27 cellular contexts compared by ENCODE assay signal in the genomic region with DNA sequence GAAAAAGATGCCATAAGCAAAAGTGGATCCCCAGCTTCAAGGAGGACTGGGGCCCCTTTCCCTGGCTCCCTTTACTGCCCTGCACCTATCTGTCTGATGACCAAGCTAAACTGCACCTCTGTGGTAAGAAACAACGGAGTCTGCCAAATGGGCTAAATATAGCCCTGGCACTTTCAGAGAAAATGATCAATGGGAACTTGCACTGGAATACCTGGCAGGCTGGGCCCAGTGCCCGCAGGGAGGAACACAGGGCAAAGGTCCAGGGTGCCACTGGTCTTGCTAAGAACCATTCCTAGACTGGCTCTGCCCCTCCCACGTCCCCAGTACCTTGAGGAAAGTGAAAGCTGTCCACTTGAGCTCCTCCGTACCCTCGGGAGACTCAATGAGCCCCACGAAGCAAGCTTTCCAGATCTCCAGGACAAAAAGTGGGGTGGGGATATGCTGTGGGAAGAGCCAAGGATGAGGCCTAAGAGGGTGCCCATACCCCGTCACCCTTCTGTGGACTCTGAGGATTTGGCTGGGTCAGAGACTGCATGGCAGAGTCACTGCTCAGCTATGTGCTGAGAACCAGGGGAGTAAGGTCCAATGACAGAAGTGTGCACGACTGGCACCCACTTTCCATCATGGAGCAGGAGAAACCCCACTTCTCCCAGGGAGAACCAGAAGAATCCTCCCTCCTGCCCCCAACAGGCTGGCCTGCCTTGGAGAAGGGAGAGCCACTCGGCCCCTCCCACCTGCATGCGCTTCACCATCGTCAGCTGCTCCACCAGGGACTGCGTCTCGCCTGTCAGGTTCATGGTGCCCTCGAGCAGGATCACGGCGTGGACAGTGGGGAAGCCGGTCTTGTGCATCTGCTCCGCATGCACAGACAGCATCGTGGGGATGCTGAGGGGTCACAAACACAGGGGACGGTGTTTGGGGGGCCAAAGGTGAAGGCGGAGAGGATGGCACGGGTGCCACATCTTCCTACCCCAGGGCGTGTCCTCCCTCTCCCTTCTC. TPM values are rescaled to one million over a fixed set of nuclear protein-coding genes. Genes with fewer than 3 reads are reported as not detected.
DNase-seq lines count a peak whose midpoint lies in the region; ATAC-seq, FAIRE-seq and TF ChIP-seq lines count a peak whose summit lies in the region.
"Had no signal": no experiment of that assay in that cellular context is flagged by ENCODE, and none has a peak within 500 bp of the region (broad histone marks: within the 10 kb centered on the region; RNA-seq: fewer than 3 reads in every experiment).

No MANE protein-coding gene starts in this region.

- H3K4me3 ChIP-seq in colonic mucosa (no peak overlapping the region), kidney (ENCODE audit: low read length in 2 of 2) (peak overlapping the region; percentile 26 to 54), rectal smooth muscle tissue (ENCODE audit: low read length) (no peak overlapping the region), OCI-LY7 (ENCODE audit: low read depth, low read length, poor library complexity, severe bottlenecking) (no peak overlapping the region)
- H3K4me3 ChIP-seq: A549 had no signal

- POLR2A ChIA-PET in OCI-LY7 (lab: Charles Lee) = no interaction called here

- H3K79me2 ChIP-seq in OCI-LY7 (ENCODE audit: insufficient read depth, low read depth, low read length) = no peaks in the 10 kb centered on the region

- DNase-seq in colonic mucosa = peak; percentile 89
- DNase-seq in kidney = no peak
- DNase-seq in OCI-LY7 (ENCODE audit: low spot score) = no peak
- no peak for DNase-seq in NCI-H524 (lab: John Stamatoyannopoulos, UW)
- no peak for DNase-seq in hypothalamus (lab: John Stamatoyannopoulos, UW)
- DNase-seq: activated CD4-positive, alpha-beta T cell treated with anti-CD3 and anti-CD28 coated beads for 36 hours; effector CD4-positive, alpha-beta T cell; islet precursor cell; MM.1S; NCI-H1694 treated with DMSO at 0.1 percent for 48 hours; NCI-H345; NK-92 treated with Interleukin-12 subunit alpha and Interleukin-12 subunit beta, amount 100 ng/mL, for 24 hours; occipital lobe; RPMI8226; stimulated activated CD4-positive, alpha-beta T cell treated with anti-CD3 and anti-CD28 coated beads, Interleukin-2, amount 100 ng/mL, for 48 hours; SW 1271 had no signal

- no TSS peak for BruUV-seq in OCI-LY7 (replicated peaks; lab: Mats Ljungman, UMichigan)

- CTCF ChIA-PET in OCI-LY7 (lab: Charles Lee; ENCODE audit: unreplicated experiment) = interaction anchor here (0.5 kb wide), 1 partner anchor 42 kb away, joined by 6 read pairs; no protein-coding TSS in a partner anchor

- intact Hi-C loops in colonic mucosa (cut with DNase I) = no loop called here
- intact Hi-C loops in kidney (cut with DNase I) = no loop called here
- intact Hi-C loops in OCI-LY7 (cut with micrococcal nuclease; ENCODE audit: unreplicated experiment) = no loop called here

- H3K9me3 ChIP-seq in colonic mucosa (no peaks in the 10 kb centered on the region), kidney (ENCODE audit: control insufficient read depth in 1 of 2, low read length in 2 of 2) (no peaks in the 10 kb centered on the region), OCI-LY7 (ENCODE audit: low read length) (no peaks in the 10 kb centered on the region)
- H3K9me3 ChIP-seq: A549 had no signal

- H3K4me1 ChIP-seq in colonic mucosa = peaks cover 6% of the 10 kb centered on the region
- peaks cover 0 to 11% of the 10 kb centered on the region in 2 donors for H3K4me1 ChIP-seq in kidney (ENCODE audit: control insufficient read depth in 1 of 2, insufficient read depth in 1 of 2, low read depth in 1 of 2, low read length in 2 of 2)
- H3K4me1 ChIP-seq in rectal smooth muscle tissue (ENCODE audit: control insufficient read depth, insufficient read depth, low read length) = peaks cover 13% of the 10 kb centered on the region
- H3K4me1 ChIP-seq in OCI-LY7 (ENCODE audit: insufficient read depth, low read length, poor library complexity, severe bottlenecking) = no peaks in the 10 kb centered on the region
- H3K4me1 ChIP-seq: A549 had no signal

- FAIRE-seq in kidney (lab: Jason Lieb, UNC) = no peak
- FAIRE-seq: A549, GM18507, H54, TTC549 had no signal

- H3K9ac ChIP-seq in colonic mucosa (ENCODE audit: low read depth in 2 of 2, low read length in 2 of 2) (peak overlapping the region; percentile 36 to 69), kidney (ENCODE audit: low read length in 2 of 2) (no peak overlapping the region), rectal smooth muscle tissue (ENCODE audit: low read length) (no peak overlapping the region)

- H3K4me2 ChIP-seq in OCI-LY7 (ENCODE audit: low read length) = no peak overlapping the region
- H3K4me2 ChIP-seq: A549 had no signal

- H3K36me3 ChIP-seq in colonic mucosa (peaks cover 5% of the 10 kb centered on the region), kidney (ENCODE audit: control insufficient read depth in 1 of 2, insufficient read depth in 2 of 2, low read length in 2 of 2) (peaks cover 38 to 43% of the 10 kb centered on the region in 2 donors), rectal smooth muscle tissue (ENCODE audit: control insufficient read depth, insufficient read depth, low read length) (peaks cover 27% of the 10 kb centered on the region), OCI-LY7 (ENCODE audit: insufficient read depth, low read length) (peaks cover 62% of the 10 kb centered on the region)

- H3K9me2 ChIP-seq in OCI-LY7 (ENCODE audit: insufficient read depth, low read length) = no peaks in the 10 kb centered on the region

- TF ChIP-seq CTCF in C4-2B (conservative IDR thresholded peaks at IDR 0.05) (no peak), colonic mucosa (IDR thresholded peaks at IDR 0.05) (no peak), kidney (IDR thresholded peaks at IDR 0.05; ENCODE audit: borderline replicate concordance, extremely low read depth, insufficient read depth) (no peak), OCI-LY7 (conservative IDR thresholded peaks at IDR 0.05; ENCODE audit: low read length) (no peak)

- H3K27ac ChIP-seq in C4-2B (peak overlapping the region; percentile 62), colonic mucosa (peak overlapping the region; percentile 46), kidney (ENCODE audit: low read depth in 2 of 2, low read length in 2 of 2) (peak overlapping the region in 1 of 2 donors; percentile 57), rectal smooth muscle tissue (ENCODE audit: low read depth, low read length) (peak overlapping the region; percentile 40), OCI-LY7 (ENCODE audit: low read depth, low read length, poor library complexity, severe bottlenecking) (no peak overlapping the region)
- H3K27ac ChIP-seq: A549 had no signal

- H2AFZ ChIP-seq in OCI-LY7 (ENCODE audit: low read length) = no peak overlapping the region

- no peaks in the 10 kb centered on the region for H4K20me1 ChIP-seq in OCI-LY7 (ENCODE audit: insufficient read depth, low read length)

- H3K27me3 ChIP-seq in colonic mucosa (no peaks in the 10 kb centered on the region), rectal smooth muscle tissue (ENCODE audit: control insufficient read depth, insufficient read depth, low read length) (no peaks in the 10 kb centered on the region)

- ATAC-seq in HG03354 (IDR thresholded peaks at IDR 0.05; ENCODE audit: poor library complexity, severe bottlenecking, unreplicated experiment) = no peak
- ATAC-seq: A549; activated CD4-positive, alpha-beta T cell treated with anti-CD3 and anti-CD28 coated beads for 36 hours; activated T-helper 17 cell treated with anti-CD3 and anti-CD28 coated beads, Interleukin-2, amount 50 U/mL, for 72 hours had no signal

RNA-seq across cellular contexts. Expression of gene CSF3, which starts 17.4 kb away (rescaled TPM):
- total RNA-seq in colonic mucosa (under 1 TPM in 1 of 2 donors, not detected in 1; 0.37 TPM), kidney (not detected), OCI-LY7 (2022) (not detected in 2 replicates)
- not detected for polyA plus RNA-seq in kidney (ENCODE audit: insufficient read depth, low read depth, low replicate concordance)
- total RNA-seq in OCI-LY7 (2014; rRNA removed; shearing (Covaris generic)) = not detected in 2 replicates
- total RNA-seq: activated CD4-positive, alpha-beta T cell treated with anti-CD3 and anti-CD28 coated beads for 36 hours; activated T-helper 17 cell treated with anti-CD3 and anti-CD28 coated beads, Interleukin-2, amount 50 U/mL, for 72 hours; fibroblast of lung; mesothelial cell of epicardium had no signal
- polyA plus RNA-seq: A549, CD14-positive monocyte, fibroblast of lung had no signal

RNA-seq across cellular contexts. Expression of gene MED24, which starts 21.6 kb away (rescaled TPM):
- total RNA-seq in colonic mucosa = 100 to 1,000 TPM in 1 of 2 donors, 10 to 100 TPM in 1; 80.1 to 111 TPM
- total RNA-seq in kidney = 66.3 TPM
- 53.7 TPM for polyA plus RNA-seq in kidney (ENCODE audit: insufficient read depth, low read depth, low replicate concordance)
- total RNA-seq in OCI-LY7 (2014; rRNA removed; shearing (Covaris generic)) = 36.3 and 65.9 TPM in 2 replicates
- total RNA-seq in OCI-LY7 (2022) = 103 and 112 TPM in 2 replicates

RNA-seq across cellular contexts. Expression of gene THRA, which starts 30.1 kb away (rescaled TPM):
- total RNA-seq in colonic mucosa = 10 to 100 TPM; 40.3 to 44.5 TPM
- 63.9 TPM for total RNA-seq in kidney
- 40.8 TPM for polyA plus RNA-seq in kidney (ENCODE audit: insufficient read depth, low read depth, low replicate concordance)
- 5.4 and 9.3 TPM in 2 replicates for total RNA-seq in OCI-LY7 (2014; rRNA removed; shearing (Covaris generic))
- total RNA-seq in OCI-LY7 (2022) = 3.9 and 5.1 TPM in 2 replicates

RNA-seq across cellular contexts. Expression of gene PSMD3, which starts 52.0 kb away (rescaled TPM):
- total RNA-seq in colonic mucosa (100 to 1,000 TPM; 106 to 152 TPM), kidney (66.4 TPM), OCI-LY7 (2022) (140 and 150 TPM in 2 replicates)
- polyA plus RNA-seq in kidney (ENCODE audit: insufficient read depth, low read depth, low replicate concordance) = 63.6 TPM
- total RNA-seq in OCI-LY7 (2014; rRNA removed; shearing (Covaris generic)) = 149 and 150 TPM in 2 replicates

Comparison
In these comparisons a context has a peak if more than half of its experiments do, and no peak if none do; other contexts are left out.
1. H3K4me3 ChIP-seq: peak in kidney (2 of 2); none in colonic mucosa (single experiment), rectal smooth muscle tissue (single experiment) and OCI-LY7 (single experiment).
2. H3K9ac ChIP-seq: peak in colonic mucosa (2 of 2); none in kidney (0 of 2) and rectal smooth muscle tissue (single experiment).